ENCODE assay signal across 16 cellular contexts in the genomic region with DNA sequence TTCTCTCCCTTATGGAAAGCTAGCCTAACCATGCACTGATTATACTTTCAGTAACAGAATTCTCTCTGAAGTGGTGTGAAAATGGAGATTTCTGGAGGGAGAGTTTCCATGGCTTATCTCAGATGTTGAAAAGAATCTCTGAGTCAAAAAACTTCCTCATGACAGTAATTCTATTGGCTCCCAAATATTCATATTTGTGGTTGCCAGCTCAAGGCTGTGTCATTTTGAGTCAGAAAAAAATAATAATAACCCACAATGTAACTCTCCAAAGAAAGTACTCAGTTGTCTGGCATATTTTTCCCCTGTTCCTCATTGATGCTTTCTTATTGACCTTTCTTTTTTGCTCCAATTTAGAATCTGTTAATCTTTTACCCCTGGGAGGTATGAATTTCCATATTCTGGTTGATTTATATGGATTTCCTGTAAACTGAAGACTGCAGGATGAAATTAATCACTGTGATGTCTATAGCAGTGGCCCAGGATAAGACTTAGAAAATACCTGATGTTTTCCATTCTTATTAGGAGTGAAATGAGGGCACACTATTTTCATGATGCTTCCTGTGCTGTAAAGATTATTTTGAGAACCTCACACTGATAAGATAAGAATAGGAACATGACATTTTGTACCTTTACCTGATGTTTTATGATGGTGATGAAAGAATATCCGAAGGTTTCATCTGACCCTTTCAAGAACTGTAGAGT.
DNase-seq lines count a peak whose midpoint lies in the region; ATAC-seq and TF ChIP-seq lines count a peak whose summit lies in the region.
"Had no signal": no experiment of that assay in that cellular context is flagged by ENCODE, and none has a peak within 500 bp of the region (broad histone marks: within the 10 kb centered on the region; RNA-seq: fewer than 3 reads in every experiment).

No MANE protein-coding gene starts in this region.

- no peak for ATAC-seq in gastrocnemius medialis
- ATAC-seq: stimulated activated naive CD8-positive, alpha-beta T cell treated with anti-CD3 and anti-CD28 coated beads, Interleukin-15, amount 100 ng/mL, for 72 hours had no signal

- no peaks in the 10 kb centered on the region for H3K27me3 Mint-ChIP-seq in endodermal cell (ENCODE audit: insufficient read depth)
- H3K27me3 Mint-ChIP-seq in activated T-helper 2 cell treated with anti-CD3 and anti-CD28 coated beads, Interferon-gamma antibody, Interleukin-2, Interleukin-4, amounts not matched to agents 10 μg/mL and 5 μg/mL and 100 μg/mL, durations not matched to agents 14 hours and 24 hours and 36 hours (ENCODE audit: low read depth): no peaks in the 10 kb centered on the region
- H3K27me3 Mint-ChIP-seq: activated CD4-positive, alpha-beta memory T cell treated with anti-CD3 and anti-CD28 coated beads, Interleukin-2, amount 10 ng/mL, durations not matched to agents 7 days and 5 days; CD4-positive, alpha-beta T cell; stimulated activated naive CD8-positive, alpha-beta T cell treated with anti-CD3 and anti-CD28 coated beads, Interleukin-15, amount 100 ng/mL, for 72 hours had no signal

- no peak overlapping the region for H2BK5ac ChIP-seq in mesenchymal stem cell (ENCODE audit: low read depth, low read length, poor library complexity, severe bottlenecking)

- H3K4me3 Mint-ChIP-seq in endodermal cell: no peak overlapping the region
- H3K4me3 Mint-ChIP-seq in activated T-helper 2 cell treated with anti-CD3 and anti-CD28 coated beads, Interferon-gamma antibody, Interleukin-2, Interleukin-4, amounts not matched to agents 10 μg/mL and 5 μg/mL and 100 μg/mL, durations not matched to agents 14 hours and 24 hours and 36 hours (ENCODE audit: low read depth): no peak overlapping the region
- H3K4me3 Mint-ChIP-seq: activated CD4-positive, alpha-beta memory T cell treated with anti-CD3 and anti-CD28 coated beads, Interleukin-2, amount 10 ng/mL, durations not matched to agents 7 days and 5 days; CD4-positive, alpha-beta T cell; stimulated activated naive CD8-positive, alpha-beta T cell treated with anti-CD3 and anti-CD28 coated beads, Interleukin-15, amount 100 ng/mL, for 72 hours had no signal

- no peak overlapping the region for H2BK12ac ChIP-seq in mesenchymal stem cell (ENCODE audit: low read length in 2 of 2)

- H3K27ac ChIP-seq in mesenchymal stem cell (ENCODE audit: low read length, poor library complexity, severe bottlenecking): peak overlapping the region; percentile 93
- no peak overlapping the region for H3K27ac ChIP-seq in endodermal cell (ENCODE audit: low read depth, low read length)
- H3K27ac ChIP-seq in gastrocnemius medialis: no peak overlapping the region
- H3K27ac ChIP-seq: PC-9 had no signal

- TF ChIP-seq POLR2A in gastrocnemius medialis (IDR thresholded peaks at IDR 0.05): no peak

- H3K14ac ChIP-seq in mesenchymal stem cell (ENCODE audit: low read length in 2 of 2): no peak overlapping the region

- H4K8ac ChIP-seq in mesenchymal stem cell (ENCODE audit: low read length): no peak overlapping the region

- H2BK120ac ChIP-seq in mesenchymal stem cell (ENCODE audit: low read depth, low read length): no peak overlapping the region

- H3K4me2 ChIP-seq in mesenchymal stem cell (ENCODE audit: low read length, poor library complexity, severe bottlenecking): no peak overlapping the region
- H3K4me2 ChIP-seq: PC-9 had no signal

- H2AFZ ChIP-seq in mesenchymal stem cell (ENCODE audit: low read depth, low read length): no peak overlapping the region

- no peak overlapping the region for H3K27ac Mint-ChIP-seq in endodermal cell
- no peak overlapping the region for H3K27ac Mint-ChIP-seq in activated T-helper 2 cell treated with anti-CD3 and anti-CD28 coated beads, Interferon-gamma antibody, Interleukin-2, Interleukin-4, amounts not matched to agents 10 μg/mL and 5 μg/mL and 100 μg/mL, durations not matched to agents 14 hours and 24 hours and 36 hours
- H3K27ac Mint-ChIP-seq: activated CD4-positive, alpha-beta memory T cell treated with anti-CD3 and anti-CD28 coated beads, Interleukin-2, amount 10 ng/mL, durations not matched to agents 7 days and 5 days; CD4-positive, alpha-beta T cell; stimulated activated naive CD8-positive, alpha-beta T cell treated with anti-CD3 and anti-CD28 coated beads, Interleukin-15, amount 100 ng/mL, for 72 hours had no signal

- TF ChIP-seq CTCF in AG09319 (IDR thresholded peaks at IDR 0.05; ENCODE audit: low read depth, low read length) (no peak), cardiac fibroblast (IDR thresholded peaks at IDR 0.05; ENCODE audit: low read depth, low read length) (no peak), endodermal cell (conservative IDR thresholded peaks at IDR 0.05) (no peak), gastrocnemius medialis (IDR thresholded peaks at IDR 0.05 in 4 of 5, conservative IDR thresholded peaks at IDR 0.05 in 1 of 5) (no peak)

- H3K27me3 ChIP-seq in mesenchymal stem cell (ENCODE audit: control insufficient read depth in 1 of 2, insufficient read depth in 1 of 2, low read length in 2 of 2): peaks cover 0 to 35% of the 10 kb centered on the region in 2 experiments
- H3K27me3 ChIP-seq in endodermal cell (ENCODE audit: control insufficient read depth, insufficient read depth, low read length, poor library complexity, severe bottlenecking): no peaks in the 10 kb centered on the region
- no peaks in the 10 kb centered on the region for H3K27me3 ChIP-seq in gastrocnemius medialis

- H3K18ac ChIP-seq in mesenchymal stem cell (ENCODE audit: low read depth in 1 of 2, low read length in 2 of 2): no peak overlapping the region

- no peak overlapping the region for H4K91ac ChIP-seq in mesenchymal stem cell (ENCODE audit: low read length)

- no peaks in the 10 kb centered on the region for H3K9me3 Mint-ChIP-seq in endodermal cell
- peaks cover 16% of the 10 kb centered on the region for H3K9me3 Mint-ChIP-seq in activated T-helper 2 cell treated with anti-CD3 and anti-CD28 coated beads, Interferon-gamma antibody, Interleukin-2, Interleukin-4, amounts not matched to agents 10 μg/mL and 5 μg/mL and 100 μg/mL, durations not matched to agents 14 hours and 24 hours and 36 hours

- 17% methylated on average over 1 of the region's 1 CpG for WGBS in mesenchymal stem cell
- 96 to 100% methylated on average over 1 of the region's 1 CpG for WGBS in endodermal cell (ENCODE audit: insufficient coverage in 1 of 2, insufficient read length in 1 of 2), 2 experiments

- no peaks in the 10 kb centered on the region for H3K79me1 ChIP-seq in mesenchymal stem cell (replicated peaks; ENCODE audit: low read length, poor library complexity, severe bottlenecking)

- no peaks in the 10 kb centered on the region for H3K36me3 Mint-ChIP-seq in endodermal cell (ENCODE audit: low read depth)
- H3K36me3 Mint-ChIP-seq in activated T-helper 2 cell treated with anti-CD3 and anti-CD28 coated beads, Interferon-gamma antibody, Interleukin-2, Interleukin-4, amounts not matched to agents 10 μg/mL and 5 μg/mL and 100 μg/mL, durations not matched to agents 14 hours and 24 hours and 36 hours (ENCODE audit: low read depth): no peaks in the 10 kb centered on the region

- H3K9ac ChIP-seq in mesenchymal stem cell (ENCODE audit: low read length) (peak overlapping the region; percentile 73), endodermal cell (ENCODE audit: extremely low read depth, low read length, poor library complexity, severe bottlenecking) (no peak overlapping the region)

- in situ Hi-C loops in gastrocnemius medialis (cut with MboI; ENCODE audit: low sequenced_read_pairs in 4 of 4): no loop called here

- H2BK15ac ChIP-seq in mesenchymal stem cell (ENCODE audit: low read depth, poor library complexity, severe bottlenecking): no peak overlapping the region

- no peak overlapping the region for H3K4ac ChIP-seq in mesenchymal stem cell (ENCODE audit: low read depth in 1 of 2, low read length in 2 of 2)

- peaks cover 6% of the 10 kb centered on the region for H3K4me1 Mint-ChIP-seq in endodermal cell
- H3K4me1 Mint-ChIP-seq in activated T-helper 2 cell treated with anti-CD3 and anti-CD28 coated beads, Interferon-gamma antibody, Interleukin-2, Interleukin-4, amounts not matched to agents 10 μg/mL and 5 μg/mL and 100 μg/mL, durations not matched to agents 14 hours and 24 hours and 36 hours (ENCODE audit: low read depth): no peaks in the 10 kb centered on the region
- H3K4me1 Mint-ChIP-seq: activated CD4-positive, alpha-beta memory T cell treated with anti-CD3 and anti-CD28 coated beads, Interleukin-2, amount 10 ng/mL, durations not matched to agents 7 days and 5 days; stimulated activated naive CD8-positive, alpha-beta T cell treated with anti-CD3 and anti-CD28 coated beads, Interleukin-15, amount 100 ng/mL, for 72 hours had no signal

- H3K36me3 ChIP-seq in mesenchymal stem cell (ENCODE audit: control insufficient read depth in 1 of 2, insufficient read depth in 2 of 2, low read depth in 1 of 2, low read length in 2 of 2) (no peaks in the 10 kb centered on the region), endodermal cell (ENCODE audit: control insufficient read depth, insufficient read depth, low read length) (no peaks in the 10 kb centered on the region), gastrocnemius medialis (no peaks in the 10 kb centered on the region)

- intact Hi-C loops in gastrocnemius medialis (cut with DNase I; ENCODE audit: low total_unique reads): no loop called here
- intact Hi-C loops in activated T-helper 2 cell treated with anti-CD3 and anti-CD28 coated beads, Interferon-gamma antibody, Interleukin-2, Interleukin-4, amounts not matched to agents 10 μg/mL and 5 μg/mL and 100 μg/mL, durations not matched to agents 14 hours and 24 hours and 36 hours (cut with micrococcal nuclease): no loop called here

- no peak overlapping the region for H2AK5ac ChIP-seq in mesenchymal stem cell (ENCODE audit: low read length, severe bottlenecking)

- DNase-seq in AG09319 (ENCODE audit: extremely low read depth, low read depth) (peak; percentile 10), HS-27A (ENCODE audit: low read depth) (peak; percentile 88), cardiac fibroblast (ENCODE audit: low read depth in 2 of 2) (peak; percentile 58 to 89), mesenchymal stem cell (peak; percentile 49), endodermal cell (no peak), OCI-M1 (lab: John Stamatoyannopoulos, UW) (no peak), gastrocnemius medialis (no peak)
- no peak for DNase-seq in activated T-helper 2 cell treated with anti-CD3 and anti-CD28 coated beads, Interferon-gamma antibody, Interleukin-2, Interleukin-4, amounts not matched to agents 10 μg/mL and 5 μg/mL and 100 μg/mL, durations not matched to agents 14 hours and 24 hours and 36 hours (ENCODE audit: low spot score)
- DNase-seq: activated CD4-positive, alpha-beta memory T cell treated with anti-CD3 and anti-CD28 coated beads, Interleukin-2, amount 10 ng/mL, durations not matched to agents 7 days and 5 days; activated naive CD4-positive, alpha-beta T cell treated with anti-CD3 and anti-CD28 coated beads, Interleukin-2, amount 50 U/mL, for 16 hours; CD4-positive, alpha-beta T cell; dermis blood vessel endothelial cell; midbrain; NCI-H2227 treated with DMSO at 0.1 percent for 48 hours; PC-9; stimulated activated naive CD8-positive, alpha-beta T cell treated with anti-CD3 and anti-CD28 coated beads, Interleukin-15, amount 100 ng/mL, for 72 hours had no signal

- no peak overlapping the region for H3K23ac ChIP-seq in mesenchymal stem cell (ENCODE audit: low read length in 2 of 2)

- no peak overlapping the region for H3K4me3 ChIP-seq in cardiac fibroblast (replicated peaks in 1 of 2; ENCODE audit: low read depth in 2 of 2, low read length in 2 of 2)
- peak overlapping the region in 1 of 2 experiments; percentile 31 for H3K4me3 ChIP-seq in mesenchymal stem cell (ENCODE audit: insufficient read depth in 1 of 2, low read depth in 1 of 2, low read length in 2 of 2)
- H3K4me3 ChIP-seq in endodermal cell (ENCODE audit: low read length): no peak overlapping the region
- H3K4me3 ChIP-seq in gastrocnemius medialis: no peak overlapping the region
- H3K4me3 ChIP-seq: PC-9 had no signal

- H3K9me3 ChIP-seq in mesenchymal stem cell (ENCODE audit: control insufficient read depth, low read length): no peaks in the 10 kb centered on the region
- H3K9me3 ChIP-seq in endodermal cell (ENCODE audit: control insufficient read depth, low read length): no peaks in the 10 kb centered on the region
- no peaks in the 10 kb centered on the region for H3K9me3 ChIP-seq in gastrocnemius medialis

- H3K4me1 ChIP-seq in mesenchymal stem cell (ENCODE audit: control insufficient read depth, insufficient read depth, low read depth, low read length) (no peaks in the 10 kb centered on the region), endodermal cell (ENCODE audit: control insufficient read depth, insufficient read depth, low read length) (no peaks in the 10 kb centered on the region), gastrocnemius medialis (no peaks in the 10 kb centered on the region)

Comparison
In these comparisons a context has a peak if more than half of its experiments do, and no peak if none do; other contexts are left out.
1. DNase-seq: peak in AG09319 (single experiment), HS-27A (single experiment), cardiac fibroblast (2 of 2) and mesenchymal stem cell (single experiment); none in endodermal cell (single experiment), OCI-M1 (single experiment), gastrocnemius medialis (0 of 2) and activated T-helper 2 cell treated with anti-CD3 and anti-CD28 coated beads, Interferon-gamma antibody, Interleukin-2, Interleukin-4, amounts not matched to agents 10 μg/mL and 5 μg/mL and 100 μg/mL, durations not matched to agents 14 hours and 24 hours and 36 hours (single experiment).